ENCODE assay signal across 1 cellular context in the genomic region with DNA sequence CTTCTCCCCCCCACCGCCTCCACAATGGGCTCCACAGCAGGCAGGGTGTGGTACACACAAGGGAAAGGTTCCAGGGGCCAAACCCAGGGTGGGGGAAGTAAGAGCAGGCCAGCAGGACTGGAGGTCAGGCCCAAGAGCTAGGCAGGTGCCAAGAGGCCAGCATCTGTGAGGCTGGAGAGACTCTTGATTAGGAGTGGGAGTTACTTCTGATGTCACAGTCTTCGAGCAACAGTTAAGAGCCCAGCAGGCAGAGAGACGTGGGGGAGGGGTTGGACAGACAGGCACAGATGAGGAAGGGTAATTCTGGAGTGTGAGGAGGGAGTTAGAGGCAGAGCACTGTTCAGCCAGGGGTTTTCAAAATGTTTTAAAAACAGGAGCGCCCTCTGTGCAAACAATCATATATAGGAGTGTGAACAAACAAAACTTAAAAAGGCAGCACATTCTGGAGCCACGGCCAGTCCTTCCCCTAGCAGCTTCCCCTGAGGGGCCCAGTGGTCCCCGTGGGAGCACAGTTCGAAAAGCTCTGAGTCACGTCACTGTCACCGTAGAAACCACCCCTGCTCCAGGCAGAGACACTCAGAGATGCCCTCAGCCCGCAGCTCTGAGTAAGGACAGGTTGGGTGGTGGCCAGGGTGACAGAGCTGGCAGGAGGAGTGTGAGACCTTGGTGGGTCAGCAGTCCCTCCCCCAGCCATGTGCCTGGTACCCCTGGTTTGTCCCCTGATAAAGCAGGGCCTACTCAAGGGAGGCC.
TF ChIP-seq lines count a peak whose summit lies in the region.

No MANE protein-coding gene starts in this region.

TF ChIP-seq in K562, 482 proteins besides CTCF, POLR2A, EP300 and RAD21 (continued from another document and continues in another):
- TF ChIP-seq, protein P1, sequence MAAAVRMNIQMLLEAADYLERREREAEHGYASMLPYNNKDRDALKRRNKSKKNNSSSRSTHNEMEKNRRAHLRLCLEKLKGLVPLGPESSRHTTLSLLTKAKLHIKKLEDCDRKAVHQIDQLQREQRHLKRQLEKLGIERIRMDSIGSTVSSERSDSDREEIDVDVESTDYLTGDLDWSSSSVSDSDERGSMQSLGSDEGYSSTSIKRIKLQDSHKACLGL (CRISPR knock-in tag; IDR thresholded peaks at IDR 0.05; ENCODE audit: borderline replicate concordance, poor library complexity, severe bottlenecking) = no peak
- TF ChIP-seq POLR2G (IDR thresholded peaks at IDR 0.05; ENCODE audit: low read depth, low read length) (no peak), ZNF347 (CRISPR knock-in tag; IDR thresholded peaks at IDR 0.05; ENCODE audit: low read depth) (no peak), ERF (CRISPR knock-in tag; IDR thresholded peaks at IDR 0.05) (peak; percentile 48; the same call in 1 of the 2 replicates), NR1H2 (CRISPR knock-in tag; IDR thresholded peaks at IDR 0.05) (no peak), SPI1 (IDR thresholded peaks at IDR 0.05; ENCODE audit: borderline replicate concordance, low read depth, low read length) (no peak; the same call in 1 of the 2 replicates), NBN (IDR thresholded peaks at IDR 0.05; ENCODE audit: low read depth) (peak; percentile 39; the same call in 1 of the 2 replicates), SAFB2 (IDR thresholded peaks at IDR 0.05; ENCODE audit: borderline replicate concordance, low read depth, low read length, severe bottlenecking) (no peak), ASH1L (IDR thresholded peaks at IDR 0.05; ENCODE audit: borderline replicate concordance, low read depth, partially characterized antibody) (no peak), GATAD2A (IDR thresholded peaks at IDR 0.05) (no peak; the same call in 1 of the 2 replicates), JUN (IDR thresholded peaks at IDR 0.05; ENCODE audit: borderline replicate concordance, low read depth, low read length) (peak; percentile 53; the same call in 1 of the 2 replicates), JUN (CRISPR knock-in tag; IDR thresholded peaks at IDR 0.05; ENCODE audit: borderline replicate concordance) (no peak), NR2C2 (CRISPR knock-in tag; IDR thresholded peaks at IDR 0.05) (no peak), NR2C2 (tag; IDR thresholded peaks at IDR 0.05) (no peak), MYNN (IDR thresholded peaks at IDR 0.05) (peak; percentile 91), MYNN (CRISPR knock-in tag; IDR thresholded peaks at IDR 0.05) (no peak), BDP1 (IDR thresholded peaks at IDR 0.05; ENCODE audit: insufficient read depth, insufficient read length) (no peak), ZNF133 (CRISPR knock-in tag; IDR thresholded peaks at IDR 0.05) (no peak), ZNF717 (CRISPR knock-in tag; IDR thresholded peaks at IDR 0.05) (no peak), KHSRP (IDR thresholded peaks at IDR 0.05) (no peak), NFE2 (IDR thresholded peaks at IDR 0.05; ENCODE audit: low read depth) (peak; percentile 49; the same call in 1 of the 2 replicates), ZBTB8A (IDR thresholded peaks at IDR 0.05; ENCODE audit: partially characterized antibody) (no peak), RCOR1 (IDR thresholded peaks at IDR 0.05; ENCODE audit: borderline replicate concordance in 1 of 2, low read depth in 2 of 2, low read length in 2 of 2) (peak in 1 of 2 experiments; percentile 44; a peak in 1 of 4 replicates), ZNF589 (CRISPR knock-in tag; IDR thresholded peaks at IDR 0.05; ENCODE audit: low read depth) (no peak)
- TF ChIP-seq, protein P2, sequence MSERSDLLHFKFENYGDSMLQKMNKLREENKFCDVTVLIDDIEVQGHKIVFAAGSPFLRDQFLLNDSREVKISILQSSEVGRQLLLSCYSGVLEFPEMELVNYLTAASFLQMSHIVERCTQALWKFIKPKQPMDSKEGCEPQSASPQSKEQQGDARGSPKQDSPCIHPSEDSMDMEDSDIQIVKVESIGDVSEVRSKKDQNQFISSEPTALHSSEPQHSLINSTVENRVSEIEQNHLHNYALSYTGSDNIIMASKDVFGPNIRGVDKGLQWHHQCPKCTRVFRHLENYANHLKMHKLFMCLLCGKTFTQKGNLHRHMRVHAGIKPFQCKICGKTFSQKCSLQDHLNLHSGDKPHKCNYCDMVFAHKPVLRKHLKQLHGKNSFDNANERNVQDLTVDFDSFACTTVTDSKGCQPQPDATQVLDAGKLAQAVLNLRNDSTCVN (CRISPR knock-in tag; IDR thresholded peaks at IDR 0.05) = no peak; the same call in 1 of the 2 replicates
- TF ChIP-seq, protein P3, sequence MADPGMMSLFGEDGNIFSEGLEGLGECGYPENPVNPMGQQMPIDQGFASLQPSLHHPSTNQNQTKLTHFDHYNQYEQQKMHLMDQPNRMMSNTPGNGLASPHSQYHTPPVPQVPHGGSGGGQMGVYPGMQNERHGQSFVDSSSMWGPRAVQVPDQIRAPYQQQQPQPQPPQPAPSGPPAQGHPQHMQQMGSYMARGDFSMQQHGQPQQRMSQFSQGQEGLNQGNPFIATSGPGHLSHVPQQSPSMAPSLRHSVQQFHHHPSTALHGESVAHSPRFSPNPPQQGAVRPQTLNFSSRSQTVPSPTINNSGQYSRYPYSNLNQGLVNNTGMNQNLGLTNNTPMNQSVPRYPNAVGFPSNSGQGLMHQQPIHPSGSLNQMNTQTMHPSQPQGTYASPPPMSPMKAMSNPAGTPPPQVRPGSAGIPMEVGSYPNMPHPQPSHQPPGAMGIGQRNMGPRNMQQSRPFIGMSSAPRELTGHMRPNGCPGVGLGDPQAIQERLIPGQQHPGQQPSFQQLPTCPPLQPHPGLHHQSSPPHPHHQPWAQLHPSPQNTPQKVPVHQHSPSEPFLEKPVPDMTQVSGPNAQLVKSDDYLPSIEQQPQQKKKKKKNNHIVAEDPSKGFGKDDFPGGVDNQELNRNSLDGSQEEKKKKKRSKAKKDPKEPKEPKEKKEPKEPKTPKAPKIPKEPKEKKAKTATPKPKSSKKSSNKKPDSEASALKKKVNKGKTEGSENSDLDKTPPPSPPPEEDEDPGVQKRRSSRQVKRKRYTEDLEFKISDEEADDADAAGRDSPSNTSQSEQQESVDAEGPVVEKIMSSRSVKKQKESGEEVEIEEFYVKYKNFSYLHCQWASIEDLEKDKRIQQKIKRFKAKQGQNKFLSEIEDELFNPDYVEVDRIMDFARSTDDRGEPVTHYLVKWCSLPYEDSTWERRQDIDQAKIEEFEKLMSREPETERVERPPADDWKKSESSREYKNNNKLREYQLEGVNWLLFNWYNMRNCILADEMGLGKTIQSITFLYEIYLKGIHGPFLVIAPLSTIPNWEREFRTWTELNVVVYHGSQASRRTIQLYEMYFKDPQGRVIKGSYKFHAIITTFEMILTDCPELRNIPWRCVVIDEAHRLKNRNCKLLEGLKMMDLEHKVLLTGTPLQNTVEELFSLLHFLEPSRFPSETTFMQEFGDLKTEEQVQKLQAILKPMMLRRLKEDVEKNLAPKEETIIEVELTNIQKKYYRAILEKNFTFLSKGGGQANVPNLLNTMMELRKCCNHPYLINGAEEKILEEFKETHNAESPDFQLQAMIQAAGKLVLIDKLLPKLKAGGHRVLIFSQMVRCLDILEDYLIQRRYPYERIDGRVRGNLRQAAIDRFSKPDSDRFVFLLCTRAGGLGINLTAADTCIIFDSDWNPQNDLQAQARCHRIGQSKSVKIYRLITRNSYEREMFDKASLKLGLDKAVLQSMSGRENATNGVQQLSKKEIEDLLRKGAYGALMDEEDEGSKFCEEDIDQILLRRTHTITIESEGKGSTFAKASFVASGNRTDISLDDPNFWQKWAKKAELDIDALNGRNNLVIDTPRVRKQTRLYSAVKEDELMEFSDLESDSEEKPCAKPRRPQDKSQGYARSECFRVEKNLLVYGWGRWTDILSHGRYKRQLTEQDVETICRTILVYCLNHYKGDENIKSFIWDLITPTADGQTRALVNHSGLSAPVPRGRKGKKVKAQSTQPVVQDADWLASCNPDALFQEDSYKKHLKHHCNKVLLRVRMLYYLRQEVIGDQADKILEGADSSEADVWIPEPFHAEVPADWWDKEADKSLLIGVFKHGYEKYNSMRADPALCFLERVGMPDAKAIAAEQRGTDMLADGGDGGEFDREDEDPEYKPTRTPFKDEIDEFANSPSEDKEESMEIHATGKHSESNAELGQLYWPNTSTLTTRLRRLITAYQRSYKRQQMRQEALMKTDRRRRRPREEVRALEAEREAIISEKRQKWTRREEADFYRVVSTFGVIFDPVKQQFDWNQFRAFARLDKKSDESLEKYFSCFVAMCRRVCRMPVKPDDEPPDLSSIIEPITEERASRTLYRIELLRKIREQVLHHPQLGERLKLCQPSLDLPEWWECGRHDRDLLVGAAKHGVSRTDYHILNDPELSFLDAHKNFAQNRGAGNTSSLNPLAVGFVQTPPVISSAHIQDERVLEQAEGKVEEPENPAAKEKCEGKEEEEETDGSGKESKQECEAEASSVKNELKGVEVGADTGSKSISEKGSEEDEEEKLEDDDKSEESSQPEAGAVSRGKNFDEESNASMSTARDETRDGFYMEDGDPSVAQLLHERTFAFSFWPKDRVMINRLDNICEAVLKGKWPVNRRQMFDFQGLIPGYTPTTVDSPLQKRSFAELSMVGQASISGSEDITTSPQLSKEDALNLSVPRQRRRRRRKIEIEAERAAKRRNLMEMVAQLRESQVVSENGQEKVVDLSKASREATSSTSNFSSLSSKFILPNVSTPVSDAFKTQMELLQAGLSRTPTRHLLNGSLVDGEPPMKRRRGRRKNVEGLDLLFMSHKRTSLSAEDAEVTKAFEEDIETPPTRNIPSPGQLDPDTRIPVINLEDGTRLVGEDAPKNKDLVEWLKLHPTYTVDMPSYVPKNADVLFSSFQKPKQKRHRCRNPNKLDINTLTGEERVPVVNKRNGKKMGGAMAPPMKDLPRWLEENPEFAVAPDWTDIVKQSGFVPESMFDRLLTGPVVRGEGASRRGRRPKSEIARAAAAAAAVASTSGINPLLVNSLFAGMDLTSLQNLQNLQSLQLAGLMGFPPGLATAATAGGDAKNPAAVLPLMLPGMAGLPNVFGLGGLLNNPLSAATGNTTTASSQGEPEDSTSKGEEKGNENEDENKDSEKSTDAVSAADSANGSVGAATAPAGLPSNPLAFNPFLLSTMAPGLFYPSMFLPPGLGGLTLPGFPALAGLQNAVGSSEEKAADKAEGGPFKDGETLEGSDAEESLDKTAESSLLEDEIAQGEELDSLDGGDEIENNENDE (IDR thresholded peaks at IDR 0.05; ENCODE audit: low read depth, low read length) = no peak
- TF ChIP-seq, protein P4, sequence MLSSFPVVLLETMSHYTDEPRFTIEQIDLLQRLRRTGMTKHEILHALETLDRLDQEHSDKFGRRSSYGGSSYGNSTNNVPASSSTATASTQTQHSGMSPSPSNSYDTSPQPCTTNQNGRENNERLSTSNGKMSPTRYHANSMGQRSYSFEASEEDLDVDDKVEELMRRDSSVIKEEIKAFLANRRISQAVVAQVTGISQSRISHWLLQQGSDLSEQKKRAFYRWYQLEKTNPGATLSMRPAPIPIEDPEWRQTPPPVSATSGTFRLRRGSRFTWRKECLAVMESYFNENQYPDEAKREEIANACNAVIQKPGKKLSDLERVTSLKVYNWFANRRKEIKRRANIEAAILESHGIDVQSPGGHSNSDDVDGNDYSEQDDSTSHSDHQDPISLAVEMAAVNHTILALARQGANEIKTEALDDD (IDR thresholded peaks at IDR 0.05) = no peak
- TF ChIP-seq, protein P5, sequence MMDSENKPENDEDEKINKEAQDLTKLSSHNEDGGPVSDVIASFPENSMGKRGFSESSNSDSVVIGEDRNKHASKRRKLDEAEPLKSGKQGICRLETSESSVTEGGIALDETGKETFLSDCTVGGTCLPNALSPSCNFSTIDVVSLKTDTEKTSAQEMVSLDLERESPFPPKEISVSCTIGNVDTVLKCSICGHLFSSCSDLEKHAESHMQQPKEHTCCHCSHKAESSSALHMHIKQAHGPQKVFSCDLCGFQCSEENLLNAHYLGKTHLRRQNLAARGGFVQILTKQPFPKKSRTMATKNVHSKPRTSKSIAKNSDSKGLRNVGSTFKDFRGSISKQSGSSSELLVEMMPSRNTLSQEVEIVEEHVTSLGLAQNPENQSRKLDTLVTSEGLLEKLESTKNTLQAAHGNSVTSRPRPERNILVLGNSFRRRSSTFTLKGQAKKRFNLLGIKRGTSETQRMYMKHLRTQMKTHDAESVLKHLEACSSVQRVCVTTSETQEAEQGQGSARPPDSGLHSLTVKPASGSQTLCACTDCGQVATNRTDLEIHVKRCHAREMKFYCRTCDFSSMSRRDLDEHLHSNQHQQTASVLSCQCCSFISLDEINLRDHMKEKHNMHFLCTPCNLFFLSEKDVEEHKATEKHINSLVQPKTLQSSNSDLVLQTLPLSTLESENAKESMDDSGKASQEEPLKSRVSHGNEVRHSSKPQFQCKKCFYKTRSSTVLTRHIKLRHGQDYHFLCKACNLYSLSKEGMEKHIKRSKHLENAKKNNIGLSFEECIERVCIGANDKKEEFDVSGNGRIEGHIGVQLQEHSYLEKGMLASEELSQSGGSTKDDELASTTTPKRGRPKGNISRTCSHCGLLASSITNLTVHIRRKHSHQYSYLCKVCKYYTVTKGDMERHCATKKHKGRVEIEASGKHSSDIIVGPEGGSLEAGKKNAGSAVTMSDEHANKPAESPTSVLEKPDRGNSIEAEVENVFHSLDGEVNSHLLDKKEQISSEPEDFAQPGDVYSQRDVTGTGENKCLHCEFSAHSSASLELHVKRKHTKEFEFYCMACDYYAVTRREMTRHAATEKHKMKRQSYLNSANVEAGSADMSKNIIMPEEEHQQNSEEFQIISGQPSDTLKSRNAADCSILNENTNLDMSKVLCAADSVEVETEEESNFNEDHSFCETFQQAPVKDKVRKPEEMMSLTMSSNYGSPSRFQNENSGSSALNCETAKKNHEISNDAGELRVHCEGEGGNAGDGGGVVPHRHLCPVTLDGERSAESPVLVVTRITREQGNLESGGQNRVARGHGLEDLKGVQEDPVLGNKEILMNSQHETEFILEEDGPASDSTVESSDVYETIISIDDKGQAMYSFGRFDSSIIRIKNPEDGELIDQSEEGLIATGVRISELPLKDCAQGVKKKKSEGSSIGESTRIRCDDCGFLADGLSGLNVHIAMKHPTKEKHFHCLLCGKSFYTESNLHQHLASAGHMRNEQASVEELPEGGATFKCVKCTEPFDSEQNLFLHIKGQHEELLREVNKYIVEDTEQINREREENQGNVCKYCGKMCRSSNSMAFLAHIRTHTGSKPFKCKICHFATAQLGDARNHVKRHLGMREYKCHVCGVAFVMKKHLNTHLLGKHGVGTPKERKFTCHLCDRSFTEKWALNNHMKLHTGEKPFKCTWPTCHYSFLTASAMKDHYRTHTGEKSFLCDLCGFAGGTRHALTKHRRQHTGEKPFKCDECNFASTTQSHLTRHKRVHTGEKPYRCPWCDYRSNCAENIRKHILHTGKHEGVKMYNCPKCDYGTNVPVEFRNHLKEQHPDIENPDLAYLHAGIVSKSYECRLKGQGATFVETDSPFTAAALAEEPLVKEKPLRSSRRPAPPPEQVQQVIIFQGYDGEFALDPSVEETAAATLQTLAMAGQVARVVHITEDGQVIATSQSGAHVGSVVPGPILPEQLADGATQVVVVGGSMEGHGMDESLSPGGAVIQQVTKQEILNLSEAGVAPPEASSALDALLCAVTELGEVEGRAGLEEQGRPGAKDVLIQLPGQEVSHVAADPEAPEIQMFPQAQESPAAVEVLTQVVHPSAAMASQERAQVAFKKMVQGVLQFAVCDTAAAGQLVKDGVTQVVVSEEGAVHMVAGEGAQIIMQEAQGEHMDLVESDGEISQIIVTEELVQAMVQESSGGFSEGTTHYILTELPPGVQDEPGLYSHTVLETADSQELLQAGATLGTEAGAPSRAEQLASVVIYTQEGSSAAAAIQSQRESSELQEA (IDR thresholded peaks at IDR 0.05; ENCODE audit: low read depth) = no peak
